ENCODE assay signal across 10 cellular contexts in genomic region chr2:55581435-55581834, GRCh38. TPM values are rescaled to one million over a fixed set of nuclear protein-coding genes. Genes with fewer than 3 reads are reported as not detected.
A peak's percentile ranks its signal among the peaks of the same experiment; 100 is the strongest.
DNase-seq lines count a peak whose midpoint lies in the region; ATAC-seq and TF ChIP-seq lines count a peak whose summit lies in the region.
"Had no signal": no experiment of that assay in that cellular context is flagged by ENCODE, and none has a peak within 500 bp of the region (broad histone marks: within the 10 kb centered on the region; RNA-seq: fewer than 3 reads in every experiment).

No MANE protein-coding gene starts in this region.

- ATAC-seq in heart right ventricle (no peak), upper lobe of right lung (no peak), GM21423 (IDR thresholded peaks at IDR 0.05; ENCODE audit: unreplicated experiment) (no peak)

- H3K27ac ChIP-seq in cardiac muscle cell, result no peak overlapping the region
- no peak overlapping the region for H3K27ac ChIP-seq in heart right ventricle
- no peak overlapping the region for H3K27ac ChIP-seq in upper lobe of right lung
- H3K27ac ChIP-seq in WERI-Rb-1, result no peak overlapping the region

- intact Hi-C loops in heart right ventricle (cut with DNase I), result no loop called here
- intact Hi-C loops in upper lobe of right lung (cut with DNase I), result no loop called here

- WGBS in heart right ventricle, 2 donors, result 93 to 94% methylated on average over 3 of the region's 3 CpGs

- no peaks in the 10 kb centered on the region for H3K9me3 ChIP-seq in cardiac muscle cell (ENCODE audit: low read depth)
- H3K9me3 ChIP-seq in heart right ventricle, result no peaks in the 10 kb centered on the region
- no peaks in the 10 kb centered on the region for H3K9me3 ChIP-seq in upper lobe of right lung
- no peaks in the 10 kb centered on the region for H3K9me3 ChIP-seq in WERI-Rb-1 (ENCODE audit: severe bottlenecking)

- H3K36me3 ChIP-seq in cardiac muscle cell, result peaks cover 55% of the 10 kb centered on the region
- peaks cover 0 to 100% (median 16%) of the 10 kb centered on the region in 9 donors for H3K36me3 ChIP-seq in heart right ventricle
- peaks cover 71% of the 10 kb centered on the region for H3K36me3 ChIP-seq in upper lobe of right lung
- H3K36me3 ChIP-seq in WERI-Rb-1, result peaks cover 78% of the 10 kb centered on the region

- DNase-seq in cardiac muscle cell (ENCODE audit: low read depth in 1 of 2, low spot score in 1 of 2) (no peak), heart right ventricle (no peak), NCI-H69 (lab: John Stamatoyannopoulos, UW) (peak; percentile 16), fibroblast of villous mesenchyme (ENCODE audit: low read depth) (no peak), upper lobe of right lung (no peak), NCI-H774 (lab: John Stamatoyannopoulos, UW) (no peak), WERI-Rb-1 (no peak)
- DNase-seq: activated CD4-positive, alpha-beta T cell treated with anti-CD3 and anti-CD28 coated beads, Interleukin-2, amount 10 ng/mL, durations not matched to agents 7 days and 5 days; occipital lobe had no signal

- H3K4me1 ChIP-seq in cardiac muscle cell (ENCODE audit: low read depth) (no peaks in the 10 kb centered on the region), heart right ventricle (peaks cover 0 to 28% (median 8%) of the 10 kb centered on the region in 9 donors), upper lobe of right lung (no peaks in the 10 kb centered on the region)

- H3K4me3 ChIP-seq in cardiac muscle cell (no peak overlapping the region), heart right ventricle (no peak overlapping the region), fibroblast of villous mesenchyme (ENCODE audit: low read depth, low read length) (no peak overlapping the region), upper lobe of right lung (no peak overlapping the region), WERI-Rb-1 (ENCODE audit: low read depth, low read length) (no peak overlapping the region)

- peak; percentile 28 for TF ChIP-seq CTCF in cardiac muscle cell (IDR thresholded peaks at IDR 0.05; ENCODE audit: low read depth, low read length)
- TF ChIP-seq CTCF in heart right ventricle (IDR thresholded peaks at IDR 0.05), result peak in 3 of 9 donors; percentile 12 to 27 (median 25)
- TF ChIP-seq CTCF in fibroblast of villous mesenchyme (IDR thresholded peaks at IDR 0.05; ENCODE audit: insufficient read depth, low read depth, low read length), result peak; percentile 30
- TF ChIP-seq CTCF in upper lobe of right lung (IDR thresholded peaks at IDR 0.05), result peak; percentile 11
- no peak for TF ChIP-seq CTCF in WERI-Rb-1 (IDR thresholded peaks at IDR 0.05; ENCODE audit: low read depth, low read length)

- no peaks in the 10 kb centered on the region for H3K27me3 ChIP-seq in cardiac muscle cell
- H3K27me3 ChIP-seq in heart right ventricle, result no peaks in the 10 kb centered on the region
- no peaks in the 10 kb centered on the region for H3K27me3 ChIP-seq in upper lobe of right lung
- H3K27me3 ChIP-seq in WERI-Rb-1 (ENCODE audit: insufficient read depth, low read depth, severe bottlenecking), result no peaks in the 10 kb centered on the region

RNA-seq across cellular contexts. Expression of gene PPP4R3B, which starts 36.0 kb away (rescaled TPM):
- total RNA-seq in cardiac muscle cell, result 19.5 and 31.1 TPM in 2 replicates
- polyA plus RNA-seq in cardiac muscle cell, result 24.2 and 30.7 TPM in 2 replicates
- total RNA-seq in heart right ventricle, result 10 to 100 TPM; 21.3 to 29.0 (median 25.2) TPM
- 10 to 100 TPM; 10.9 to 15.4 TPM for polyA plus RNA-seq in heart right ventricle
- total RNA-seq in fibroblast of villous mesenchyme, result 34.1 and 47.5 TPM in 2 replicates
- total RNA-seq in upper lobe of right lung, result 65.5 TPM
